In genomic region chr1:214445846-214446614, GRCh38 we compare ENCODE assay signal across 10 cellular contexts.
A peak's percentile ranks its signal among the peaks of the same experiment; 100 is the strongest.
DNase-seq lines count a peak whose midpoint lies in the region; ATAC-seq, FAIRE-seq and TF ChIP-seq lines count a peak whose summit lies in the region.
"Had no signal": no experiment of that assay in that cellular context is flagged by ENCODE, and none has a peak within 500 bp of the region (broad histone marks: within the 10 kb centered on the region; RNA-seq: fewer than 3 reads in every experiment).

No MANE protein-coding gene starts in this region.

- peak overlapping the region; percentile 97 for H4K5ac ChIP-seq in mesendoderm (ENCODE audit: low read length)

- no peaks in the 10 kb centered on the region for H3K9me3 Mint-ChIP-seq in CD8-positive, alpha-beta T cell

- no peak overlapping the region for H3K23ac ChIP-seq in mesendoderm (ENCODE audit: low read length)

- H3K9me2 ChIP-seq in Karpas-422 (replicated peaks; ENCODE audit: insufficient read depth, low read length): no peaks in the 10 kb centered on the region

- H3K4me2 ChIP-seq in Karpas-422 (ENCODE audit: low read depth, low read length, poor library complexity, severe bottlenecking) (peak overlapping the region; percentile 78), mesendoderm (ENCODE audit: low read length) (no peak overlapping the region)

- H3K79me2 ChIP-seq in Karpas-422 (ENCODE audit: low read length) (no peaks in the 10 kb centered on the region), mesendoderm (ENCODE audit: control insufficient read depth, insufficient read depth, low read length) (peaks cover 11% of the 10 kb centered on the region)

- H3K4me1 ChIP-seq in Karpas-422 (ENCODE audit: low read length) (peaks cover 78% of the 10 kb centered on the region), adipocyte (ENCODE audit: control insufficient read depth, insufficient read depth, low read length) (peaks cover 41% of the 10 kb centered on the region), mesendoderm (ENCODE audit: control insufficient read depth, low read depth, low read length) (peaks cover 17% of the 10 kb centered on the region)
- H3K4me1 ChIP-seq in CD8-positive, alpha-beta T cell (ENCODE audit: insufficient read depth, low read length): no peaks in the 10 kb centered on the region
- H3K4me1 ChIP-seq: prostate gland had no signal

- peak overlapping the region; percentile 95 for H2BK5ac ChIP-seq in mesendoderm (ENCODE audit: low read length)

- CTCF ChIA-PET in CD8-positive, alpha-beta T cell (lab: Charles Lee): no interaction called here

- H3K4ac ChIP-seq in mesendoderm (ENCODE audit: low read depth, low read length): peak overlapping the region; percentile 52

- H3K27me3 ChIP-seq in Karpas-422 (ENCODE audit: low read length) (no peaks in the 10 kb centered on the region), adipocyte (replicated peaks; ENCODE audit: control insufficient read depth, insufficient read depth, low read length) (no peaks in the 10 kb centered on the region), mesendoderm (ENCODE audit: insufficient read depth, low read length, poor library complexity) (no peaks in the 10 kb centered on the region)
- no peaks in the 10 kb centered on the region for H3K27me3 ChIP-seq in CD8-positive, alpha-beta T cell (ENCODE audit: insufficient read depth, low read length)

- peak overlapping the region; percentile 79 for H3K56ac ChIP-seq in mesendoderm (ENCODE audit: low read length)

- H3K4me3 Mint-ChIP-seq in CD8-positive, alpha-beta T cell: no peak overlapping the region

- no peak for FAIRE-seq in GM12891 (lab: Jason Lieb, UNC)

- H2BK120ac ChIP-seq in mesendoderm (ENCODE audit: low read depth, low read length): peak overlapping the region; percentile 94

- H3K36me3 Mint-ChIP-seq in CD8-positive, alpha-beta T cell: no peaks in the 10 kb centered on the region

- peaks cover 4% of the 10 kb centered on the region for H3K4me1 Mint-ChIP-seq in CD8-positive, alpha-beta T cell (ENCODE audit: low read depth)

- POLR2A ChIA-PET in CD8-positive, alpha-beta T cell (lab: Charles Lee): no interaction called here

- no CpG with 5 or more reads among the region's 2 CpGs for WGBS in mesendoderm (ENCODE audit: extremely low coverage, insufficient coverage, low lambda C conversion rate)

- H3K27ac ChIP-seq in Karpas-422 (ENCODE audit: low read length) (peak overlapping the region; percentile 99), mesendoderm (ENCODE audit: low read depth, low read length) (peak overlapping the region; percentile 94)
- no peak overlapping the region for H3K27ac ChIP-seq in CD8-positive, alpha-beta T cell (ENCODE audit: low read depth, low read length)
- H3K27ac ChIP-seq: prostate gland had no signal

- H4K20me1 ChIP-seq in Karpas-422 (ENCODE audit: insufficient read depth, low read depth, low read length): no peaks in the 10 kb centered on the region

- no peak for ATAC-seq in CD8-positive, alpha-beta T cell
- no peak for ATAC-seq in HG03025 (IDR thresholded peaks at IDR 0.05; ENCODE audit: low FRiP score, unreplicated experiment)

- no peak for TF ChIP-seq CTCF in CD8-positive, alpha-beta T cell (IDR thresholded peaks at IDR 0.05)

- H2BK15ac ChIP-seq in mesendoderm (replicated peaks; ENCODE audit: low read depth): peak overlapping the region; percentile 38

- peak; percentile 72 for DNase-seq in COLO829 (ENCODE audit: low spot score)
- peak; percentile 87 for DNase-seq in Karpas-422
- peak; percentile 77 for DNase-seq in adipocyte (ENCODE audit: low read depth)
- peak; percentile 74 for DNase-seq in mesendoderm
- DNase-seq in GM12891 (ENCODE audit: insufficient read length, low spot score): no peak
- DNase-seq in CD8-positive, alpha-beta T cell: no peak
- no peak for DNase-seq in cerebellar cortex (ENCODE audit: low spot score)
- DNase-seq: NCI-H1930 had no signal

- H2AK5ac ChIP-seq in mesendoderm (ENCODE audit: low read length): peak overlapping the region; percentile 81

- H3K4me3 ChIP-seq in Karpas-422 (ENCODE audit: low read length) (peak overlapping the region; percentile 41), adipocyte (ENCODE audit: low read length) (no peak overlapping the region), mesendoderm (ENCODE audit: low read length) (no peak overlapping the region)
- H3K4me3 ChIP-seq in CD8-positive, alpha-beta T cell (ENCODE audit: low read depth, low read length): no peak overlapping the region
- H3K4me3 ChIP-seq: prostate gland had no signal

- TF ChIP-seq POLR2A in GM12891 (IDR thresholded peaks at IDR 0.05; ENCODE audit: low read depth, low read length): no peak

- H3K9me3 ChIP-seq in Karpas-422 (ENCODE audit: low read length) (no peaks in the 10 kb centered on the region), adipocyte (ENCODE audit: control insufficient read depth, low read length) (no peaks in the 10 kb centered on the region)
- no peaks in the 10 kb centered on the region for H3K9me3 ChIP-seq in CD8-positive, alpha-beta T cell (ENCODE audit: low read length)
- H3K9me3 ChIP-seq: prostate gland had no signal

- intact Hi-C loops in CD8-positive, alpha-beta T cell (cut with DNase I, micrococcal nuclease): no loop called here

- H3K36me3 ChIP-seq in Karpas-422 (ENCODE audit: insufficient read depth, low read length) (no peaks in the 10 kb centered on the region), adipocyte (ENCODE audit: control insufficient read depth, insufficient read depth, low read length, severe bottlenecking) (peaks cover 3% of the 10 kb centered on the region), mesendoderm (ENCODE audit: control insufficient read depth, insufficient read depth, low read length) (no peaks in the 10 kb centered on the region)
- H3K36me3 ChIP-seq in CD8-positive, alpha-beta T cell (ENCODE audit: insufficient read depth, low read length): no peaks in the 10 kb centered on the region
- H3K36me3 ChIP-seq: prostate gland had no signal

- peaks cover 5% of the 10 kb centered on the region for H3K79me1 ChIP-seq in mesendoderm (ENCODE audit: low read length)

- H3K9ac ChIP-seq in Karpas-422 (ENCODE audit: low read length) (peak overlapping the region; percentile 57), adipocyte (ENCODE audit: low read length) (no peak overlapping the region), mesendoderm (ENCODE audit: low read length) (peak overlapping the region; percentile 41)

- H3K18ac ChIP-seq in mesendoderm (ENCODE audit: low read length): peak overlapping the region; percentile 65

- no peak overlapping the region for H3K27ac Mint-ChIP-seq in CD8-positive, alpha-beta T cell

- no peak overlapping the region for H4K8ac ChIP-seq in mesendoderm (ENCODE audit: low read depth, low read length)

- peaks cover 4% of the 10 kb centered on the region for H3K27me3 Mint-ChIP-seq in CD8-positive, alpha-beta T cell (ENCODE audit: low read depth)

- no peak overlapping the region for H2AFZ ChIP-seq in Karpas-422 (ENCODE audit: low read length)

TF ChIP-seq in GM12891, 5 proteins besides CTCF, POLR2A, EP300 and RAD21:
- no peak for TF ChIP-seq POLR2AphosphoS5 (IDR thresholded peaks at IDR 0.05; ENCODE audit: low read depth, low read length)
- no peak for TF ChIP-seq TAF1 (IDR thresholded peaks at IDR 0.05; ENCODE audit: low read depth, low read length)
- TF ChIP-seq SPI1 (IDR thresholded peaks at IDR 0.05; ENCODE audit: low read depth, low read length): no peak
- TF ChIP-seq PAX5 (IDR thresholded peaks at IDR 0.05; ENCODE audit: insufficient read depth, low read length, severe bottlenecking): no peak
- TF ChIP-seq POU2F2 (IDR thresholded peaks at IDR 0.05; ENCODE audit: low read depth, low read length): no peak

Comparison
In these comparisons a context has a peak if more than half of its experiments do, and no peak if none do; other contexts are left out.
1. DNase-seq: peak in COLO829 (single experiment), Karpas-422 (single experiment), adipocyte (single experiment) and mesendoderm (single experiment); none in GM12891 (single experiment), CD8-positive, alpha-beta T cell (0 of 7) and cerebellar cortex (single experiment).